19 cellular contexts compared by ENCODE assay signal in genomic region chr7:81162234-81162633, GRCh38.
DNase-seq lines count a peak whose midpoint lies in the region; ATAC-seq and TF ChIP-seq lines count a peak whose summit lies in the region.
"Had no signal": no experiment of that assay in that cellular context is flagged by ENCODE, and none has a peak within 500 bp of the region (broad histone marks: within the 10 kb centered on the region; RNA-seq: fewer than 3 reads in every experiment).

No MANE protein-coding gene starts in this region.

- TF ChIP-seq POLR2A in IMR-90 (IDR thresholded peaks at IDR 0.05; ENCODE audit: low read depth, low read length) (no peak), erythroblast (IDR thresholded peaks at IDR 0.05; ENCODE audit: low read length) (no peak), GM18505 (IDR thresholded peaks at IDR 0.05; ENCODE audit: borderline replicate concordance, extremely low read depth, insufficient read depth, insufficient read length) (no peak)

- peak overlapping the region; percentile 6; the same call in 1 of the 3 replicates for H2BK15ac ChIP-seq in IMR-90 (ENCODE audit: low read depth, low read length)

- WGBS in IMR-90 (ENCODE audit: extremely low coverage in 2 of 2, insufficient read length in 1 of 2), 2 experiments = 90% methylated on average over 4 of the region's 4 CpGs; no CpG with 5 or more reads in 1 of the 2 experiments

- H3K9me3 ChIP-seq in BLaER1 treated with 17β-estradiol and CSF1 and Interleukin-3, amounts not matched to agents 10 nM and 100 nM (replicated peaks in 1 of 11) = no peaks in the 10 kb centered on the region
- H3K9me3 ChIP-seq in IMR-90 (ENCODE audit: control insufficient read depth, insufficient read depth, low read length) (no peaks in the 10 kb centered on the region), osteoblast (ENCODE audit: low read depth, low read length) (no peaks in the 10 kb centered on the region)
- H3K9me3 ChIP-seq: SK-N-SH had no signal

- no peak overlapping the region for H2AK9ac ChIP-seq in IMR-90 (replicated peaks; ENCODE audit: low read depth, low read length, poor library complexity)

- no peaks in the 10 kb centered on the region for H3K79me2 ChIP-seq in osteoblast (ENCODE audit: insufficient read depth, low read length)

- dilution Hi-C loops in IMR-90 (cut with HindIII; ENCODE audit: low sequenced_read_pairs, unreplicated experiment) = no loop called here

- H3K56ac ChIP-seq in IMR-90 (ENCODE audit: extremely low read depth, insufficient read depth, low read length) = no peak overlapping the region

- no peaks in the 10 kb centered on the region for H4K20me1 ChIP-seq in BLaER1 treated with 17β-estradiol and CSF1 and Interleukin-3, amounts not matched to agents 10 nM and 100 nM
- no peaks in the 10 kb centered on the region for H4K20me1 ChIP-seq in IMR-90 (ENCODE audit: insufficient read depth, low read length)
- no peaks in the 10 kb centered on the region for H4K20me1 ChIP-seq in osteoblast (ENCODE audit: insufficient read depth, low read length)

- no peak overlapping the region for H3K4me2 ChIP-seq in BLaER1 treated with 17β-estradiol and CSF1 and Interleukin-3, amounts not matched to agents 10 nM and 100 nM
- H3K4me2 ChIP-seq in IMR-90 (ENCODE audit: low read depth, low read length) (no peak overlapping the region), osteoblast (ENCODE audit: insufficient read depth, low read length) (no peak overlapping the region)
- H3K4me2 ChIP-seq: SK-N-SH had no signal

- no peak overlapping the region for H3K9ac ChIP-seq in BLaER1 treated with 17β-estradiol and CSF1 and Interleukin-3, amounts not matched to agents 10 nM and 100 nM
- H3K9ac ChIP-seq in IMR-90 (ENCODE audit: low read depth, low read length) = no peak overlapping the region
- H3K9ac ChIP-seq: GM23248, SK-N-SH had no signal

- in situ Hi-C loops in IMR-90 (cut with MboI; ENCODE audit: low sequenced_read_pairs) = no loop called here

- no peaks in the 10 kb centered on the region for H3K36me3 ChIP-seq in BLaER1 treated with 17β-estradiol and CSF1 and Interleukin-3, amounts not matched to agents 10 nM and 100 nM
- H3K36me3 ChIP-seq in IMR-90 (ENCODE audit: control insufficient read depth, insufficient read depth, low read length) = no peaks in the 10 kb centered on the region
- H3K36me3 ChIP-seq in osteoblast (ENCODE audit: insufficient read depth, low read length) = no peaks in the 10 kb centered on the region

- TF ChIP-seq CTCF in IMR-90 (conservative IDR thresholded peaks at IDR 0.05; ENCODE audit: low read depth, low read length) (no peak), osteoblast (IDR thresholded peaks at IDR 0.05; ENCODE audit: extremely low read depth, low read depth, low read length) (no peak)

- H2AFZ ChIP-seq in IMR-90 (replicated peaks; ENCODE audit: low read length, poor library complexity) = no peak overlapping the region
- H2AFZ ChIP-seq in osteoblast (ENCODE audit: low read length) = no peak overlapping the region
- H2AFZ ChIP-seq: GM23248 had no signal

- intact Hi-C loops in IMR-90 (cut with micrococcal nuclease) = no loop called here

- no peak overlapping the region; the same call in 1 of the 2 replicates for H4K5ac ChIP-seq in IMR-90 (ENCODE audit: low read depth, low read length)

- H3K4me1 ChIP-seq in BLaER1 treated with 17β-estradiol and CSF1 and Interleukin-3, amounts not matched to agents 10 nM and 100 nM = peaks cover 4 to 22% (median 15%) of the 10 kb centered on the region in 10 experiments; a peak in 15 of 20 replicates
- H3K4me1 ChIP-seq in IMR-90 (ENCODE audit: control insufficient read depth, insufficient read depth, low read length) (peaks cover 6% of the 10 kb centered on the region), osteoblast (ENCODE audit: insufficient read depth, low read length) (peaks cover 16% of the 10 kb centered on the region)

- no peak for ATAC-seq in IMR-90 (ENCODE audit: low read depth)
- no peak for ATAC-seq in GM18505 (IDR thresholded peaks at IDR 0.05; ENCODE audit: unreplicated experiment)

- 0 out of 2 replicates have a peak overlapping the region, but pooled peaks have one; percentile 9 for H2BK20ac ChIP-seq in IMR-90 (ENCODE audit: low read depth, low read length)

- TF ChIP-seq RAD21 in IMR-90 (IDR thresholded peaks at IDR 0.05; ENCODE audit: low read length) = no peak

- POLR2A ChIA-PET in IMR-90 (lab: Charles Lee; ENCODE audit: unreplicated experiment) = no interaction called here

- H3K18ac ChIP-seq in IMR-90 (ENCODE audit: low read depth, low read length) = peak overlapping the region; percentile 16; the same call in 1 of the 2 replicates

- no peak overlapping the region for H2BK5ac ChIP-seq in IMR-90 (ENCODE audit: low read depth, low read length, poor library complexity, severe bottlenecking)

- CTCF ChIA-PET in IMR-90 (lab: Yijun Ruan, JAX) = no interaction called here

- H3K4ac ChIP-seq in IMR-90 (ENCODE audit: low read depth, low read length) = no peak overlapping the region

- no peaks in the 10 kb centered on the region for H3K27me3 ChIP-seq in BLaER1 treated with 17β-estradiol and CSF1 and Interleukin-3, amounts not matched to agents 10 nM and 100 nM
- H3K27me3 ChIP-seq in IMR-90 (ENCODE audit: control insufficient read depth, insufficient read depth, low read length) = no peaks in the 10 kb centered on the region
- H3K27me3 ChIP-seq in osteoblast (ENCODE audit: insufficient read depth, low read length) = no peaks in the 10 kb centered on the region

- no peaks in the 10 kb centered on the region for H3K79me1 ChIP-seq in IMR-90 (ENCODE audit: low read depth in 1 of 2, low read length in 2 of 2)

- H3K9me1 ChIP-seq in IMR-90 (ENCODE audit: insufficient read depth, low read length) = no peaks in the 10 kb centered on the region

- DNase-seq in IMR-90 (no peak), erythroblast (lab: John Stamatoyannopoulos, UW) (peak; percentile 36 to 38), osteoblast (ENCODE audit: insufficient read length, low spot score, missing footprints) (peak; percentile 25), NCI-H510A (lab: John Stamatoyannopoulos, UW) (no peak), NCI-H748 treated with DMSO at 0.1 percent for 48 hours (lab: John Stamatoyannopoulos, UW) (no peak)
- DNase-seq: CD4-positive, alpha-beta T cell; COR-L47; HCEC 1CT; Karpas-422; NCI-H1694; NCI-H2081; NCI-H2171; NCI-H345; NCI-H524 treated with DMSO at 0.1 percent for 48 hours; SHP77 treated with DMSO at 0.1 percent for 48 hours; SK-N-SH had no signal

- peak overlapping the region in 6 of 11 experiments; percentile 40 to 69 (median 52); a peak in 10 of 22 replicates for H3K27ac ChIP-seq in BLaER1 treated with 17β-estradiol and CSF1 and Interleukin-3, amounts not matched to agents 10 nM and 100 nM
- H3K27ac ChIP-seq in IMR-90 (ENCODE audit: insufficient read depth, low read length) (no peak overlapping the region), osteoblast (ENCODE audit: low read depth, low read length) (no peak overlapping the region)

- H4K91ac ChIP-seq in IMR-90 (ENCODE audit: insufficient read depth, low read depth, low read length) = 0 out of 2 replicates have a peak overlapping the region, but pooled peaks have one; percentile 23

- peak overlapping the region; percentile 31; the same call in 1 of the 2 replicates for H2AK5ac ChIP-seq in IMR-90 (ENCODE audit: low read depth, low read length)

- no TSS peak for BruUV-seq in IMR-90 (replicated peaks; lab: Mats Ljungman, UMichigan)

- H2BK120ac ChIP-seq in IMR-90 (ENCODE audit: low read depth, low read length) = no peak overlapping the region; the same call in 1 of the 2 replicates

- H3K23ac ChIP-seq in IMR-90 (ENCODE audit: low read depth, low read length) = no peak overlapping the region

- H3K4me3 ChIP-seq in BLaER1 treated with 17β-estradiol and CSF1 and Interleukin-3, amounts not matched to agents 10 nM and 100 nM = no peak overlapping the region
- H3K4me3 ChIP-seq in IMR-90 (ENCODE audit: insufficient read depth, low read depth, low read length) (no peak overlapping the region), osteoblast (ENCODE audit: insufficient read depth, low read length) (no peak overlapping the region)
- H3K4me3 ChIP-seq: GM23248 had no signal

- no peak overlapping the region; the same call in 1 of the 2 replicates for H3K14ac ChIP-seq in IMR-90 (replicated peaks; ENCODE audit: low read depth, low read length)

- no peak overlapping the region for H4K8ac ChIP-seq in IMR-90 (ENCODE audit: low read depth in 2 of 2, low read length in 2 of 2)

TF ChIP-seq in IMR-90, 13 proteins besides CTCF, POLR2A, EP300 and RAD21:
- TF ChIP-seq ELK1 (IDR thresholded peaks at IDR 0.05; ENCODE audit: borderline replicate concordance, low read depth, low read length) = no peak
- no peak for TF ChIP-seq SMC3 (IDR thresholded peaks at IDR 0.05; ENCODE audit: low read depth, low read length)
- TF ChIP-seq MAFK (IDR thresholded peaks at IDR 0.05; ENCODE audit: low read depth, low read length) = no peak
- TF ChIP-seq MAZ (IDR thresholded peaks at IDR 0.05; ENCODE audit: borderline replicate concordance, low read depth, low read length) = no peak
- TF ChIP-seq FOS (IDR thresholded peaks at IDR 0.05; ENCODE audit: low read depth, low read length) = no peak
- no peak for TF ChIP-seq USF2 (IDR thresholded peaks at IDR 0.05; ENCODE audit: low read depth, low read length)

Comparison
In these comparisons a context has a peak if more than half of its experiments do, and no peak if none do; other contexts are left out.
1. H3K27ac ChIP-seq: peak in BLaER1 treated with 17β-estradiol and CSF1 and Interleukin-3, amounts not matched to agents 10 nM and 100 nM (6 of 11); none in IMR-90 (single experiment) and osteoblast (single experiment).
2. DNase-seq: peak in erythroblast (2 of 2) and osteoblast (single experiment); none in IMR-90 (single experiment), NCI-H510A (single experiment) and NCI-H748 treated with DMSO at 0.1 percent for 48 hours (single experiment).